ENCODE assay signal across 1 cellular context in genomic region chr1:99970713-99971255, GRCh38.
TF ChIP-seq lines count a peak whose summit lies in the region.

No MANE protein-coding gene starts in this region.

TF ChIP-seq in HepG2, 621 proteins besides CTCF, POLR2A, EP300 and RAD21 (continued from another document):
- TF ChIP-seq DBP (CRISPR knock-in tag; IDR thresholded peaks at IDR 0.05; ENCODE audit: not compliant biosample characterization), result no peak
- no peak for TF ChIP-seq ZNF564 (CRISPR knock-in tag; IDR thresholded peaks at IDR 0.05)
- no peak for TF ChIP-seq BCL6 (CRISPR knock-in tag; IDR thresholded peaks at IDR 0.05)
- TF ChIP-seq ZNF512B (CRISPR knock-in tag; IDR thresholded peaks at IDR 0.05; ENCODE audit: borderline replicate concordance), result no peak
- no peak for TF ChIP-seq ZBTB4 (CRISPR knock-in tag; IDR thresholded peaks at IDR 0.05; ENCODE audit: borderline replicate concordance)
- TF ChIP-seq ATF1 (CRISPR knock-in tag; IDR thresholded peaks at IDR 0.05), result no peak
- TF ChIP-seq ZFP36 (IDR thresholded peaks at IDR 0.05; ENCODE audit: borderline replicate concordance, low read depth, low read length, partially characterized antibody), result no peak
- TF ChIP-seq RCOR2 (CRISPR knock-in tag; IDR thresholded peaks at IDR 0.05), result no peak
- TF ChIP-seq ZNF775 (CRISPR knock-in tag; IDR thresholded peaks at IDR 0.05; ENCODE audit: borderline replicate concordance), result no peak
- no peak for TF ChIP-seq GABPA (IDR thresholded peaks at IDR 0.05; ENCODE audit: low read depth, low read length)
- no peak for TF ChIP-seq GABPA (CRISPR knock-in tag; IDR thresholded peaks at IDR 0.05; ENCODE audit: low read depth)
- TF ChIP-seq IRX3 (CRISPR knock-in tag; IDR thresholded peaks at IDR 0.05; ENCODE audit: borderline replicate concordance, low read depth), result no peak
- no peak for TF ChIP-seq FOXM1 (CRISPR knock-in tag; IDR thresholded peaks at IDR 0.05)
- TF ChIP-seq ZNF790 (CRISPR knock-in tag; IDR thresholded peaks at IDR 0.05; ENCODE audit: borderline replicate concordance), result no peak
- no peak for TF ChIP-seq HDAC2 (CRISPR knock-in tag; IDR thresholded peaks at IDR 0.05)
